In the genomic region with DNA sequence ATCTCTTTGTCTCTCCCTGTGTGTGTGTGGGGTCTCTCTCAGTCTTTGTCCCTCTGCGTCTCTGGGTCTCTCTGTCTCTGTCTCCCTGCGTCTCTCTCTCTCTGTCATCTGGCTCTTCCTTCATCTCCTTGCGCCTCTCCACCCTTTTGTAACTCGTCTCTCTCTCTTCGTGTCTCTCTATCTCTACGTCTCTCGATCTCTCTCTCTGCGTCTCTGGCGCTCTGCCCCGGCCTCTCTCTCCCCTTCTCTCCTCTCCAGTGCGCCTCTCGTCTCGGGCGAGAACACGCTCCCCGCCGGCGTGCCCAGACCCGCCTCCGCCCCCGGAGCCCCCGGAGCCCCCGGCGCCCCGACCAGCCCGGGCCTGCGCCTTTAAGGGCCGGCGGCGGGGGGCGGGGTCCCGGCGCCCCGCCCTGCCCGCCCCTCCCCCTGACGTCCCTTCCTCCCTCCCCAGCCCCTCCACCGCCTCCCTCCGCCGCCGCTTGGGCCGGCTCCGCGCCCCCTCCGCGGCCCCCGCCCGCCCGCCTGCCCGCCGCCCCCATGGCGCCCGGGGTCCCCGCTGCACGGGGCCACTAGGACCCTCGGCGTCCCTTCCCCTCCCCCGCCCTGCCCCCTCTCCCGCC, we compare ENCODE assay signal across 8 cellular contexts. TPM values are rescaled to one million over a fixed set of nuclear protein-coding genes. Genes with fewer than 3 reads are reported as not detected.
DNase-seq lines count a peak whose midpoint lies in the region; ATAC-seq and TF ChIP-seq lines count a peak whose summit lies in the region.

TSS of gene MARK4 (plus strand) at position 440 of the 620 bp plus-strand sequence. CDS start 318 bp downstream, outside the sequence.

- 1% methylated on average over 53 of the region's 58 CpGs for WGBS in prostate gland
- under 1% methylated on average over 56 of the region's 58 CpGs for WGBS in urinary bladder

- H3K27me3 Mint-ChIP-seq in T-helper 17 cell = no peaks in the 10 kb centered on the region

- H3K9me3 ChIP-seq in T-helper 17 cell (ENCODE audit: control insufficient read depth, low read length, poor library complexity, severe bottlenecking) (no peaks in the 10 kb centered on the region), prostate gland (no peaks in the 10 kb centered on the region)

- peaks cover 34% of the 10 kb centered on the region for H3K4me1 Mint-ChIP-seq in T-helper 17 cell

- H3K36me3 Mint-ChIP-seq in T-helper 17 cell (ENCODE audit: low read depth) = no peaks in the 10 kb centered on the region

- no peaks in the 10 kb centered on the region for H3K27me3 ChIP-seq in prostate gland (replicated peaks; ENCODE audit: insufficient read depth)

- TF ChIP-seq CTCF in LNCaP clone FGC (IDR thresholded peaks at IDR 0.05; ENCODE audit: control insufficient read depth, extremely low read depth, insufficient read depth) (no peak), prostate gland (IDR thresholded peaks at IDR 0.05) (no peak)

- H3K4me3 ChIP-seq in LNCaP clone FGC (ENCODE audit: low read depth, low read length) (peak within 1 kb of the TSS; percentile 60), prostate gland (peak within 1 kb of the TSS; percentile 89 to 99), urinary bladder (ENCODE audit: low read depth, low read length) (peak within 1 kb of the TSS; percentile 99)

- H3K4me1 ChIP-seq in prostate gland (replicated peaks) = peaks cover 6% of the 10 kb centered on the region
- no peaks in the 10 kb centered on the region for H3K4me1 ChIP-seq in urinary bladder (ENCODE audit: insufficient read depth)

- no peak for TF ChIP-seq POLR2A in prostate gland (IDR thresholded peaks at IDR 0.05)

- peak within 1 kb of the TSS; percentile 78 to 79 for H3K27ac ChIP-seq in prostate gland
- H3K27ac ChIP-seq in urinary bladder (ENCODE audit: low read depth) = no peak within 1 kb of the TSS

- peak within 1 kb of the TSS; percentile 98 for H3K4me3 Mint-ChIP-seq in T-helper 17 cell

- intact Hi-C loops in left ventricle myocardium superior (cut with micrococcal nuclease) = no loop called here
- intact Hi-C loops in prostate gland (cut with DNase I) = no loop called here

- H3K36me3 ChIP-seq in prostate gland (no peaks in the 10 kb centered on the region), urinary bladder (ENCODE audit: insufficient read depth) (no peaks in the 10 kb centered on the region)

- peak; percentile 98 for DNase-seq in GM03348 (ENCODE audit: low spot score)
- no peak for DNase-seq in LNCaP clone FGC (ENCODE audit: low read depth)
- peak; percentile 27 to 60 (median 58) for DNase-seq in T-helper 17 cell
- DNase-seq in amygdala (lab: John Stamatoyannopoulos, UW) = peak in 39 of 56 donors; percentile 4 to 61 (median 30)
- peak; percentile 69 for DNase-seq in left ventricle myocardium superior
- DNase-seq in prostate gland (ENCODE audit: low spot score) = peak; percentile 35

- H3K27ac Mint-ChIP-seq in T-helper 17 cell = peak within 1 kb of the TSS; percentile 91

- ATAC-seq in T-helper 17 cell = peak; percentile 77
- peak; percentile 81 for ATAC-seq in left ventricle myocardium superior
- ATAC-seq in HG02840 (IDR thresholded peaks at IDR 0.05; ENCODE audit: low FRiP score, unreplicated experiment) = no peak

RNA-seq across cellular contexts. Expression of gene MARK4, which starts in this region (rescaled TPM):
- total RNA-seq in T-helper 17 cell (10 to 100 TPM; 28.9 to 36.4 TPM), left ventricle myocardium superior (26.2 TPM), prostate gland (100 to 1,000 TPM in 1 of 2 donors, 10 to 100 TPM in 1; 24.3 to 120 TPM), urinary bladder (14.8 TPM)
- 34.4 TPM for polyA plus RNA-seq in urinary bladder
